In the genomic region with DNA sequence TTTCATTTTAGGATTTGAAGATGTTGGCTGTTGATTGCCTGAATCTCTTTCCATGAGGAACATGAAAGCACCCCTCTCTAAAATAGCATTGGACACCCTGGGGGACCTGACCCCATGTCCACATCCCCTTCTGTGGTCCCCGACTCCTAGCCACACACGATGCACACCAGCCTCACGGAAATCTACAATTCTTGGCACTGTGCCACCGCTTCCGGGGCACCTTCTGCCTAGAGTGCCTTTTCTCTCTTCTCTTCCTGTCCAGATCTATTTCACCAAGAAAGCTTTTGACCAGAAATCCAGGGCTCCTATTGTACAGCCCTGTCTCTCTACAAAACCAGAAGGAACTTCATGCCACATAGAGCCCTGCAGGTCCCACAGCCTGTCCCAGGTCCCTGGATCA, we compare ENCODE assay signal across 12 cellular contexts. TPM values are rescaled to one million over a fixed set of nuclear protein-coding genes. Genes with fewer than 3 reads are reported as not detected.
A peak's percentile ranks its signal among the peaks of the same experiment; 100 is the strongest.
DNase-seq lines count a peak whose midpoint lies in the region; ATAC-seq and TF ChIP-seq lines count a peak whose summit lies in the region.
"Had no signal": no experiment of that assay in that cellular context is flagged by ENCODE, and none has a peak within 500 bp of the region (broad histone marks: within the 10 kb centered on the region; RNA-seq: fewer than 3 reads in every experiment).

No MANE protein-coding gene starts in this region.

- in situ Hi-C loops in GM13977 (cut with MboI; ENCODE audit: low pct_unique_long_range_greater_than_20kb, low sequenced_read_pairs, unreplicated experiment) = loop anchor here (10.0 kb wide), 1 partner anchor 135 kb away; no protein-coding TSS in a partner anchor

- H3K9me3 Mint-ChIP-seq in activated CD4-positive, alpha-beta T cell treated with anti-CD3 and anti-CD28 coated beads for 36 hours (ENCODE audit: low read depth) = no peaks in the 10 kb centered on the region

- intact Hi-C loops in activated CD4-positive, alpha-beta T cell treated with anti-CD3 and anti-CD28 coated beads for 36 hours (cut with DNase I, micrococcal nuclease) = no loop called here
- intact Hi-C loops in left colon (cut with DNase I, micrococcal nuclease) (no loop called here), left ventricle myocardium superior (cut with micrococcal nuclease) (no loop called here)

- CTCF ChIA-PET in activated CD4-positive, alpha-beta T cell treated with anti-CD3 and anti-CD28 coated beads for 36 hours (lab: Charles Lee) = no interaction called here

- peaks cover 12% of the 10 kb centered on the region for H3K4me1 Mint-ChIP-seq in activated CD4-positive, alpha-beta T cell treated with anti-CD3 and anti-CD28 coated beads for 36 hours

- H3K36me3 Mint-ChIP-seq in activated CD4-positive, alpha-beta T cell treated with anti-CD3 and anti-CD28 coated beads for 36 hours (ENCODE audit: low read depth) = peaks cover 5% of the 10 kb centered on the region

- ATAC-seq in activated CD4-positive, alpha-beta T cell treated with anti-CD3 and anti-CD28 coated beads for 36 hours = no peak
- ATAC-seq in left colon = peak; percentile 48
- ATAC-seq in HG03571 (IDR thresholded peaks at IDR 0.05; ENCODE audit: unreplicated experiment) = no peak
- no peak for ATAC-seq in left ventricle myocardium superior

- TF ChIP-seq CTCF in GM13977 (IDR thresholded peaks at IDR 0.05; ENCODE audit: extremely low read depth, insufficient read depth, missing control alignments) = no peak

- H3K27me3 Mint-ChIP-seq in activated CD4-positive, alpha-beta T cell treated with anti-CD3 and anti-CD28 coated beads for 36 hours = no peaks in the 10 kb centered on the region

- POLR2A ChIA-PET in activated CD4-positive, alpha-beta T cell treated with anti-CD3 and anti-CD28 coated beads for 36 hours (lab: Charles Lee) = no interaction called here

- no peak overlapping the region for H3K4me3 Mint-ChIP-seq in activated CD4-positive, alpha-beta T cell treated with anti-CD3 and anti-CD28 coated beads for 36 hours

- H3K27ac Mint-ChIP-seq in activated CD4-positive, alpha-beta T cell treated with anti-CD3 and anti-CD28 coated beads for 36 hours = peak overlapping the region; percentile 1

- DNase-seq in activated CD4-positive, alpha-beta T cell treated with anti-CD3 and anti-CD28 coated beads for 36 hours = peak; percentile 27
- no peak for DNase-seq in activated CD4-positive, alpha-beta T cell treated with anti-CD3 and anti-CD28 coated beads, Interleukin-2, amount 50 U/mL, for 48 hours
- DNase-seq in Daoy (ENCODE audit: low read depth) (peak; percentile 14), T-helper 9 cell (peak; percentile 13), left colon (peak in 1 of 2 donors; percentile 41), GM13977 (ENCODE audit: low spot score) (no peak), left ventricle myocardium superior (no peak)
- DNase-seq: effector CD4-positive, alpha-beta T cell; lower lobe of right lung; NCI-H146; OCI-M1 had no signal

RNA-seq across cellular contexts. Expression of a gene that starts 50.3 kb away (rescaled TPM):
- total RNA-seq in activated CD4-positive, alpha-beta T cell treated with anti-CD3 and anti-CD28 coated beads for 36 hours = 10 to 100 TPM; 31.8 to 33.2 TPM
- 5.9 and 13.0 TPM in 2 replicates for total RNA-seq in Daoy (2014; rRNA removed; shearing (Covaris generic))
- total RNA-seq in left colon (10 to 100 TPM; 40.3 to 52.5 TPM), left ventricle myocardium superior (22.3 TPM)

Comparison
In these comparisons a context has a peak if more than half of its experiments do, and no peak if none do; other contexts are left out.
1. DNase-seq: peak in activated CD4-positive, alpha-beta T cell treated with anti-CD3 and anti-CD28 coated beads for 36 hours (single experiment), Daoy (single experiment) and T-helper 9 cell (single experiment); none in activated CD4-positive, alpha-beta T cell treated with anti-CD3 and anti-CD28 coated beads, Interleukin-2, amount 50 U/mL, for 48 hours (0 of 2), GM13977 (single experiment) and left ventricle myocardium superior (single experiment).